Comparison of ENCODE assay signal across 21 cellular contexts in the genomic region with DNA sequence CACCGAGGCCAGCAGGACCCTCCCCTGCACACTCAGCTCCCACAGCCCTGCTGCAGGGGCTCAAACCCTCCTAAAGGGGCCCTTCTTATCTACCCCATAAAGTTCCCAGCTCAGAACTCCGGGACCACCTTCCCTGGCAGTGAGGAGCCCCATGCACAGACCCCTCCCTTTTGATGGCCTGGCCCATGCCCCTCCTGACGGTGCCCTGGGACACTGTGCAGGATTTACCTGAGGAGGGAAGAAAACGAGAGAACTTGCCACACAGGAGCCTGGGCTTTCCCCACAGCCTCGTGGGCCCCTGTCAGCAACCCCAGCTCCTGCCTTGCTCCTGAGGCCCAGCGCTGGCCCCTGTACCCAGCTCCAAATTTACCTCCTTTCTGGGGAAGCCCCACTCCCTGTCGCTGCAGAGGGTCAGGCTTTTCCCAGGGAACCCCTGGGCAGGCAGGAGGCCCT.
DNase-seq lines count a peak whose midpoint lies in the region; ATAC-seq and TF ChIP-seq lines count a peak whose summit lies in the region.
"Had no signal": no experiment of that assay in that cellular context is flagged by ENCODE, and none has a peak within 500 bp of the region (broad histone marks: within the 10 kb centered on the region; RNA-seq: fewer than 3 reads in every experiment).

No MANE protein-coding gene starts in this region.

- TF ChIP-seq RAD21 in SK-N-SH (IDR thresholded peaks at IDR 0.05; ENCODE audit: low read length): no peak

- H3K9ac ChIP-seq in neuronal stem cell (ENCODE audit: low read depth, low read length, poor library complexity) (peak overlapping the region; percentile 44), SK-N-SH (no peak overlapping the region)
- H3K9ac ChIP-seq: BLaER1 treated with 17β-estradiol and CSF1 and Interleukin-3, amounts not matched to agents 10 nM and 100 nM had no signal

- peak; percentile 73 for DNase-seq in cardiac septum (ENCODE audit: low spot score)
- no peak for DNase-seq in heart right ventricle
- DNase-seq in neuronal stem cell (ENCODE audit: low spot score): no peak
- DNase-seq in stomach: peak; percentile 22
- no peak for DNase-seq in SK-N-SH
- DNase-seq: 8988T; ACHN; AML-193; BE2C; CD4-positive, alpha-beta T cell; CD8-positive, alpha-beta memory T cell; DMS 273 treated with DMSO at 0.1 percent for 48 hours; DMS79 treated with DMSO at 0.1 percent for 48 hours; GF-D8; GOT3; HFFc6 had no signal

- intact Hi-C loops in cardiac septum (cut with DNase I) (no loop called here), heart right ventricle (cut with DNase I) (no loop called here), stomach (cut with DNase I; ENCODE audit: low total_unique reads) (no loop called here)

- no peak overlapping the region for H3K4ac ChIP-seq in neuronal stem cell (ENCODE audit: low read length)

- peak overlapping the region; percentile 7 for H2BK120ac ChIP-seq in neuronal stem cell (ENCODE audit: low read depth, low read length)

- H3K27me3 ChIP-seq in heart right ventricle: peaks cover 0 to 35% (median 12%) of the 10 kb centered on the region in 7 donors
- H3K27me3 ChIP-seq in neuronal stem cell (ENCODE audit: control insufficient read depth in 3 of 3, insufficient read depth in 3 of 3, low read depth in 1 of 3, low read length in 3 of 3): peaks cover 0 to 21% (median 0%) of the 10 kb centered on the region in 3 experiments
- H3K27me3 ChIP-seq in stomach: peaks cover 0 to 68% (median 20%) of the 10 kb centered on the region in 3 donors
- peaks cover 36% of the 10 kb centered on the region for H3K27me3 ChIP-seq in SK-N-SH (ENCODE audit: insufficient read depth)
- H3K27me3 ChIP-seq: BE2C; BLaER1 treated with 17β-estradiol and CSF1 and Interleukin-3, amounts not matched to agents 10 nM and 100 nM had no signal

- TF ChIP-seq EP300 in stomach (IDR thresholded peaks at IDR 0.05): no peak
- no peak for TF ChIP-seq EP300 in SK-N-SH (IDR thresholded peaks at IDR 0.05; ENCODE audit: borderline replicate concordance in 1 of 2, low read depth in 1 of 2, low read length in 1 of 2)

- no peak overlapping the region for H4K91ac ChIP-seq in neuronal stem cell (ENCODE audit: low read depth, low read length, poor library complexity)

- H3K23ac ChIP-seq in neuronal stem cell (ENCODE audit: low read depth, low read length, poor library complexity): no peak overlapping the region

- H3F3A ChIP-seq in SK-N-SH (replicated peaks; ENCODE audit: insufficient read depth): no peaks in the 10 kb centered on the region

- no peaks in the 10 kb centered on the region for H3K79me2 ChIP-seq in SK-N-SH (ENCODE audit: insufficient read depth)

- ATAC-seq in heart right ventricle (no peak), GM18907 (IDR thresholded peaks at IDR 0.05; ENCODE audit: unreplicated experiment) (no peak)
- ATAC-seq: A549 had no signal

- H3K27ac ChIP-seq in heart right ventricle (no peak overlapping the region), VCaP (peak overlapping the region; percentile 54; the same call in 1 of the 2 replicates), neuronal stem cell (replicated peaks; ENCODE audit: low read length) (no peak overlapping the region), stomach (no peak overlapping the region), SK-N-SH (ENCODE audit: low read depth in 2 of 2, low read length in 1 of 2) (no peak overlapping the region)
- H3K27ac ChIP-seq: A549; BLaER1 treated with 17β-estradiol and CSF1 and Interleukin-3, amounts not matched to agents 10 nM and 100 nM had no signal

- POLR2A ChIA-PET in SK-N-SH (lab: Yijun Ruan, JAX): no interaction called here

- H3K4me1 ChIP-seq in heart right ventricle (no peaks in the 10 kb centered on the region), neuronal stem cell (ENCODE audit: control insufficient read depth in 2 of 2, insufficient read depth in 1 of 2, low read depth in 1 of 2, low read length in 2 of 2) (peaks cover 0 to 2% of the 10 kb centered on the region in 2 donors), stomach (peaks cover 3 to 22% (median 16%) of the 10 kb centered on the region in 4 donors), SK-N-SH (ENCODE audit: control insufficient read depth in 1 of 2, insufficient read depth in 2 of 2, low read depth in 1 of 2, low read length in 1 of 2) (no peaks in the 10 kb centered on the region)
- H3K4me1 ChIP-seq: A549, BE2C had no signal

- H2BK15ac ChIP-seq in neuronal stem cell (ENCODE audit: low read length): no peak overlapping the region

- CTCF ChIA-PET in SK-N-SH (lab: Yijun Ruan, JAX): interaction anchor here (1.1 kb wide), 1 partner anchor 16 kb away, joined by 3 read pairs; no protein-coding TSS in a partner anchor

- H3K18ac ChIP-seq in neuronal stem cell (ENCODE audit: low read length): peak overlapping the region; percentile 66

- no peaks in the 10 kb centered on the region for H4K20me1 ChIP-seq in SK-N-SH (ENCODE audit: insufficient read depth)

- no peak overlapping the region for H2AFZ ChIP-seq in neuronal stem cell (ENCODE audit: low read length)
- no peak overlapping the region for H2AFZ ChIP-seq in SK-N-SH (ENCODE audit: low read depth)

- H3K14ac ChIP-seq in neuronal stem cell (ENCODE audit: low read length): peak overlapping the region; percentile 51

- H2AK5ac ChIP-seq in neuronal stem cell (ENCODE audit: low read depth, low read length): peak overlapping the region; percentile 22

- no peak overlapping the region for H2BK12ac ChIP-seq in neuronal stem cell (ENCODE audit: low read length)

- peaks cover 2% of the 10 kb centered on the region for H3K79me1 ChIP-seq in neuronal stem cell (ENCODE audit: low read depth, low read length)

- H3K4me3 ChIP-seq in heart right ventricle (no peak overlapping the region), neuronal stem cell (ENCODE audit: low read length in 2 of 2) (no peak overlapping the region), stomach (no peak overlapping the region), SK-N-SH (ENCODE audit: low read depth in 2 of 2, low read length in 1 of 2) (no peak overlapping the region)
- H3K4me3 ChIP-seq: A549; BLaER1 treated with 17β-estradiol and CSF1 and Interleukin-3, amounts not matched to agents 10 nM and 100 nM; HAP-1 had no signal

- H3K9me3 ChIP-seq in heart right ventricle: no peaks in the 10 kb centered on the region
- H3K9me3 ChIP-seq in neuronal stem cell (replicated peaks in 1 of 2; ENCODE audit: control insufficient read depth in 2 of 2, insufficient read depth in 1 of 2, low read depth in 1 of 2, low read length in 2 of 2): no peaks in the 10 kb centered on the region
- no peaks in the 10 kb centered on the region for H3K9me3 ChIP-seq in stomach
- H3K9me3 ChIP-seq in SK-N-SH: no peaks in the 10 kb centered on the region
- H3K9me3 ChIP-seq: A549; BE2C; BLaER1 treated with 17β-estradiol and CSF1 and Interleukin-3, amounts not matched to agents 10 nM and 100 nM; HAP-1 had no signal

- no peak overlapping the region for H4K8ac ChIP-seq in neuronal stem cell (ENCODE audit: low read depth, low read length)

- TF ChIP-seq POLR2A in stomach (IDR thresholded peaks at IDR 0.05): no peak

- no peak overlapping the region for H3K4me2 ChIP-seq in neuronal stem cell (ENCODE audit: insufficient read depth, low read length, poor library complexity, severe bottlenecking)
- H3K4me2 ChIP-seq in SK-N-SH: no peak overlapping the region
- H3K4me2 ChIP-seq: A549; BLaER1 treated with 17β-estradiol and CSF1 and Interleukin-3, amounts not matched to agents 10 nM and 100 nM had no signal

- TF ChIP-seq CTCF in heart right ventricle (IDR thresholded peaks at IDR 0.05): no peak
- no peak for TF ChIP-seq CTCF in VCaP (conservative IDR thresholded peaks at IDR 0.05)
- no peak for TF ChIP-seq CTCF in stomach (IDR thresholded peaks at IDR 0.05)
- TF ChIP-seq CTCF in SK-N-SH (IDR thresholded peaks at IDR 0.05): no peak

- no peak overlapping the region for H2BK5ac ChIP-seq in neuronal stem cell (ENCODE audit: low read length)

- no peaks in the 10 kb centered on the region for H3K9me2 ChIP-seq in SK-N-SH

- 65 to 68% methylated on average over 7 of the region's 7 CpGs for WGBS in heart right ventricle, 2 donors
- WGBS in neuronal stem cell (ENCODE audit: extremely low coverage in 2 of 2, insufficient read length in 2 of 2, insufficient replicate concordance in 1 of 2), 2 donors: no CpG with 5 or more reads among the region's 7 CpGs
- 77 to 86% (median 79%) methylated on average over 6 to 7 of the region's 7 CpGs for WGBS in stomach, 5 donors
- 7% methylated on average over 3 of the region's 7 CpGs for WGBS in SK-N-SH (ENCODE audit: low lambda C conversion rate)

- H3K36me3 ChIP-seq in heart right ventricle: no peaks in the 10 kb centered on the region
- no peaks in the 10 kb centered on the region for H3K36me3 ChIP-seq in neuronal stem cell (replicated peaks in 1 of 2; ENCODE audit: control insufficient read depth in 2 of 2, insufficient read depth in 2 of 2, low read length in 2 of 2)
- H3K36me3 ChIP-seq in stomach: no peaks in the 10 kb centered on the region
- H3K36me3 ChIP-seq in SK-N-SH (replicated peaks in 1 of 2; ENCODE audit: control insufficient read depth in 1 of 2, insufficient read depth in 2 of 2, low read length in 1 of 2): no peaks in the 10 kb centered on the region
- H3K36me3 ChIP-seq: BE2C; BLaER1 treated with 17β-estradiol and CSF1 and Interleukin-3, amounts not matched to agents 10 nM and 100 nM; HAP-1 had no signal

TF ChIP-seq in SK-N-SH, 30 proteins besides CTCF, POLR2A, EP300 and RAD21:
- TF ChIP-seq, protein P1, sequence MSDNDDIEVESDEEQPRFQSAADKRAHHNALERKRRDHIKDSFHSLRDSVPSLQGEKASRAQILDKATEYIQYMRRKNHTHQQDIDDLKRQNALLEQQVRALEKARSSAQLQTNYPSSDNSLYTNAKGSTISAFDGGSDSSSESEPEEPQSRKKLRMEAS (IDR thresholded peaks at IDR 0.05; ENCODE audit: low read depth): no peak
- no peak for TF ChIP-seq MXI1 (IDR thresholded peaks at IDR 0.05; ENCODE audit: low read depth, low read length)
- no peak for TF ChIP-seq SMC3 (IDR thresholded peaks at IDR 0.05; ENCODE audit: low read depth, low read length)
- TF ChIP-seq POLR2AphosphoS5 (IDR thresholded peaks at IDR 0.05; ENCODE audit: low read depth, low read length): no peak
- TF ChIP-seq MEF2A (IDR thresholded peaks at IDR 0.05; ENCODE audit: borderline replicate concordance, low read depth): no peak
- no peak for TF ChIP-seq SIN3A (IDR thresholded peaks at IDR 0.05; ENCODE audit: borderline replicate concordance, low read depth, low read length)
- TF ChIP-seq FOXM1 (IDR thresholded peaks at IDR 0.05; ENCODE audit: low read depth): no peak
- TF ChIP-seq TEAD4 (IDR thresholded peaks at IDR 0.05; ENCODE audit: borderline replicate concordance, insufficient read depth): no peak
- TF ChIP-seq NFIC (IDR thresholded peaks at IDR 0.05; ENCODE audit: borderline replicate concordance): no peak

Comparison
In these comparisons a context has a peak if more than half of its experiments do, and no peak if none do; other contexts are left out.
1. DNase-seq: peak in cardiac septum (single experiment) and stomach (single experiment); none in heart right ventricle (0 of 2), neuronal stem cell (single experiment) and SK-N-SH (single experiment).